ENCODE assay signal across 8 cellular contexts in the genomic region with DNA sequence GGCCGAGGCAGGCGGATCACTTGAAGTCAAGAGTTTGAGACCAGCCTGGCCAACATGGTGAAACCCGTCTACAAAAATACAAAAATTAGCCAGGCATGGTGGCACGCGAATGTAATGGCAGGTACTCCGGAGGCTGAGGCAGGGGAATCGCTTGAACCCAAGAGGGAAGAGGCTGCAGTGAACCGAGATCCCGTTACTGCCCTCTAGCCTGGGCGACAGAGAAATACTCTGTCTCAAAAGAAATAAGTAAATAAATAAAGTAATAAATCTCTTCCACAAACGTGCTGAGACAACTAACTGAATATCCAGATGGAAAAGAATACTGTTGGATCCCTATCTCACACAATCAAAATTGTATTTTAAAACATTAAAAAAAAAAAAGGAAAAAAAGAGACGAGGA. TPM values are rescaled to one million over a fixed set of nuclear protein-coding genes. Genes with fewer than 3 reads are reported as not detected.
DNase-seq lines count a peak whose midpoint lies in the region; ATAC-seq and TF ChIP-seq lines count a peak whose summit lies in the region.

No MANE protein-coding gene starts in this region.

- WGBS in esophagus squamous epithelium, 2 donors, result 31 to 33% methylated on average over 12 of the region's 12 CpGs
- 20 to 23% (median 20%) methylated on average over 12 of the region's 12 CpGs for WGBS in ovary, 3 donors
- 14 to 15% methylated on average over 12 of the region's 12 CpGs for WGBS in thyroid gland, 2 donors

- no peaks in the 10 kb centered on the region for H3K9me3 ChIP-seq in CD8-positive, alpha-beta memory T cell (ENCODE audit: low read length)
- H3K9me3 ChIP-seq in NT2/D1 (ENCODE audit: insufficient read depth, low read length) (no peaks in the 10 kb centered on the region), esophagus squamous epithelium (peaks cover 0 to 34% (median 0%) of the 10 kb centered on the region in 3 donors), ovary (no peaks in the 10 kb centered on the region), thyroid gland (no peaks in the 10 kb centered on the region)

- H3K36me3 ChIP-seq in CD8-positive, alpha-beta memory T cell (ENCODE audit: insufficient read depth, low read length), result no peaks in the 10 kb centered on the region
- H3K36me3 ChIP-seq in NT2/D1 (ENCODE audit: insufficient read depth, insufficient read length, low read length) (no peaks in the 10 kb centered on the region), esophagus squamous epithelium (peaks cover 0 to 7% (median 0%) of the 10 kb centered on the region in 3 donors), ovary (no peaks in the 10 kb centered on the region), thyroid gland (no peaks in the 10 kb centered on the region)

- TF ChIP-seq CTCF in esophagus squamous epithelium (IDR thresholded peaks at IDR 0.05), result no peak
- no peak for TF ChIP-seq CTCF in ovary (IDR thresholded peaks at IDR 0.05)
- no peak for TF ChIP-seq CTCF in GM13977 (IDR thresholded peaks at IDR 0.05; ENCODE audit: extremely low read depth, insufficient read depth, missing control alignments)
- no peak for TF ChIP-seq CTCF in thyroid gland (IDR thresholded peaks at IDR 0.05)

- H3K27me3 ChIP-seq in CD8-positive, alpha-beta memory T cell (ENCODE audit: insufficient read depth, low read length, poor library complexity, severe bottlenecking), result no peaks in the 10 kb centered on the region
- H3K27me3 ChIP-seq in NT2/D1 (ENCODE audit: insufficient read depth, insufficient read length) (no peaks in the 10 kb centered on the region), esophagus squamous epithelium (peaks cover 0 to 11% (median 0%) of the 10 kb centered on the region in 4 donors), ovary (no peaks in the 10 kb centered on the region), thyroid gland (no peaks in the 10 kb centered on the region)

- H3K36me3 Mint-ChIP-seq in CD8-positive, alpha-beta memory T cell, result peaks cover 1 to 31% (median 12%) of the 10 kb centered on the region in 3 donors

- peak overlapping the region; percentile 89 to 98 (median 93) for H3K4me3 Mint-ChIP-seq in CD8-positive, alpha-beta memory T cell

- no peak overlapping the region for H3K9ac ChIP-seq in NT2/D1 (ENCODE audit: insufficient read length, low read depth)

- in situ Hi-C loops in GM13977 (cut with MboI; ENCODE audit: low pct_unique_long_range_greater_than_20kb, low sequenced_read_pairs, unreplicated experiment), result no loop called here

- DNase-seq in CD8-positive, alpha-beta memory T cell, result no peak
- DNase-seq in NT2/D1 (ENCODE audit: low read depth, low spot score), result no peak
- DNase-seq in esophagus squamous epithelium (lab: John Stamatoyannopoulos, UW), result no peak
- no peak for DNase-seq in ovary
- no peak for DNase-seq in GM13977 (ENCODE audit: low spot score)
- DNase-seq in A172 (ENCODE audit: low spot score), result no peak
- no peak for DNase-seq in thyroid gland

- POLR2A ChIA-PET in CD8-positive, alpha-beta memory T cell (lab: Charles Lee), result no interaction called here

- TF ChIP-seq POLR2A in esophagus squamous epithelium (IDR thresholded peaks at IDR 0.05), result no peak
- TF ChIP-seq POLR2A in ovary (IDR thresholded peaks at IDR 0.05), result no peak
- TF ChIP-seq POLR2A in thyroid gland (IDR thresholded peaks at IDR 0.05), result no peak

- H3K4me3 ChIP-seq in CD8-positive, alpha-beta memory T cell (ENCODE audit: low read length), result peak overlapping the region; percentile 77
- peak overlapping the region; percentile 45 for H3K4me3 ChIP-seq in NT2/D1 (ENCODE audit: insufficient read length, low read depth)
- peak overlapping the region; percentile 59 to 80 (median 69) for H3K4me3 ChIP-seq in esophagus squamous epithelium
- peak overlapping the region; percentile 61 for H3K4me3 ChIP-seq in ovary
- H3K4me3 ChIP-seq in thyroid gland (replicated peaks in 1 of 3), result peak overlapping the region in 1 of 3 donors; percentile 64

- intact Hi-C loops in esophagus squamous epithelium (cut with DNase I), result no loop called here
- intact Hi-C loops in ovary (cut with DNase I), result no loop called here
- intact Hi-C loops in thyroid gland (cut with DNase I), result no loop called here

- no peaks in the 10 kb centered on the region for H3K4me1 ChIP-seq in CD8-positive, alpha-beta memory T cell (ENCODE audit: insufficient read depth, low read length)
- H3K4me1 ChIP-seq in NT2/D1 (ENCODE audit: insufficient read depth, insufficient read length), result no peaks in the 10 kb centered on the region
- H3K4me1 ChIP-seq in esophagus squamous epithelium, result peaks cover 8 to 18% (median 12%) of the 10 kb centered on the region in 3 donors
- H3K4me1 ChIP-seq in ovary (ENCODE audit: insufficient read depth), result no peaks in the 10 kb centered on the region
- peaks cover 7 to 13% of the 10 kb centered on the region in 2 donors for H3K4me1 ChIP-seq in thyroid gland

- no peak for ATAC-seq in HG03045 (IDR thresholded peaks at IDR 0.05; ENCODE audit: unreplicated experiment)

- H3K4me1 Mint-ChIP-seq in CD8-positive, alpha-beta memory T cell, result peaks cover 24 to 39% (median 31%) of the 10 kb centered on the region in 3 donors

- no peak overlapping the region for H3K27ac ChIP-seq in CD8-positive, alpha-beta memory T cell (ENCODE audit: low read depth, low read length)
- H3K27ac ChIP-seq in esophagus squamous epithelium (peak overlapping the region in 1 of 4 donors; percentile 86), ovary (no peak overlapping the region), thyroid gland (no peak overlapping the region)

- peaks cover 8 to 44% (median 13%) of the 10 kb centered on the region in 5 donors for H3K9me3 Mint-ChIP-seq in CD8-positive, alpha-beta memory T cell

- peak overlapping the region in 2 of 8 donors; percentile 91 to 94 for H3K27ac Mint-ChIP-seq in CD8-positive, alpha-beta memory T cell

- TF ChIP-seq EP300 in ovary (IDR thresholded peaks at IDR 0.05), result no peak

- CTCF ChIA-PET in CD8-positive, alpha-beta memory T cell (lab: Charles Lee), result no interaction called here

- peaks cover 7 to 18% of the 10 kb centered on the region in 2 donors for H3K27me3 Mint-ChIP-seq in CD8-positive, alpha-beta memory T cell

RNA-seq across cellular contexts. Expression of a gene that starts 0.8 kb away (rescaled TPM):
- 1 to 10 TPM; 5.6 to 6.6 TPM for total RNA-seq in CD8-positive, alpha-beta memory T cell
- 4.7 TPM for polyA plus RNA-seq in CD8-positive, alpha-beta memory T cell
- total RNA-seq in esophagus squamous epithelium, result 1 to 10 TPM; 1.2 to 3.2 (median 2.5) TPM
- 1 to 10 TPM; 2.0 to 6.0 (median 3.2) TPM for total RNA-seq in ovary
- polyA plus RNA-seq in ovary, result 1 to 10 TPM; 1.9 to 2.1 TPM
- 2.1 and 2.7 TPM in 2 replicates for total RNA-seq in A172 (2014; rRNA removed; shearing (Covaris generic))
- total RNA-seq in thyroid gland, result 1 to 10 TPM; 4.3 to 7.5 (median 5.4) TPM

RNA-seq across cellular contexts. Expression of a gene that starts 34.9 kb away (rescaled TPM):
- 10 to 100 TPM in 1 of 2 experiments, 1 to 10 TPM in 1; 8.9 to 10.6 TPM for total RNA-seq in CD8-positive, alpha-beta memory T cell
- polyA plus RNA-seq in CD8-positive, alpha-beta memory T cell, result 10.6 TPM
- total RNA-seq in esophagus squamous epithelium, result 10 to 100 TPM in 1 of 4 donors, 1 to 10 TPM in 3; 3.2 to 11.8 (median 5.0) TPM
- 10 to 100 TPM in 5 of 7 donors, 1 to 10 TPM in 2; 8.5 to 19.5 (median 10.3) TPM for total RNA-seq in ovary
- polyA plus RNA-seq in ovary, result 1 to 10 TPM; 6.7 to 7.8 TPM
- total RNA-seq in A172 (2014; rRNA removed; shearing (Covaris generic)), result 22.4 and 37.0 TPM in 2 replicates
- 10 to 100 TPM; 11.8 to 15.2 (median 12.6) TPM for total RNA-seq in thyroid gland
